ENCODE assay signal across 1 cellular context in the genomic region with DNA sequence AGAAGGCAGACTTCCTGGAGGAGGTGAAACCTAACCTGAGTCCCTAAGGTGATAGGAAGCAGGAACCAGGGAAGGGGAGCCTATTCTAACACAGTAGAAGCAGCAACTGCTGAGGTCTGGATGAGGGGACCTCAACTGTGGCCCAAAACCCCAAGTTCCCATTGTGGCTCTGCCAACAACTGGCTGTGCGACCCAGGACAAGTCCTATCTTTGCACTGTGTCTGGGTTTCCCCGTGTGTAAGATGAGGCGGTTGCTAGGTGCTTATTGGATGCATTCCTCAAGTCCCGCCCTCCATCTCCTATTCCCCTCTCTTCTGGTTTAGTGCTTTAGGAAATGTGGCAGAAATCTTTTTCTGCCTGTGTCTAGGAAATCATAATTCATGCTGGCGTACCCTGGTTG.
TF ChIP-seq lines count a peak whose summit lies in the region.

No MANE protein-coding gene starts in this region.

TF ChIP-seq in HepG2, 621 proteins besides CTCF, POLR2A, EP300 and RAD21 (continued from another document):
- TF ChIP-seq, protein P1, sequence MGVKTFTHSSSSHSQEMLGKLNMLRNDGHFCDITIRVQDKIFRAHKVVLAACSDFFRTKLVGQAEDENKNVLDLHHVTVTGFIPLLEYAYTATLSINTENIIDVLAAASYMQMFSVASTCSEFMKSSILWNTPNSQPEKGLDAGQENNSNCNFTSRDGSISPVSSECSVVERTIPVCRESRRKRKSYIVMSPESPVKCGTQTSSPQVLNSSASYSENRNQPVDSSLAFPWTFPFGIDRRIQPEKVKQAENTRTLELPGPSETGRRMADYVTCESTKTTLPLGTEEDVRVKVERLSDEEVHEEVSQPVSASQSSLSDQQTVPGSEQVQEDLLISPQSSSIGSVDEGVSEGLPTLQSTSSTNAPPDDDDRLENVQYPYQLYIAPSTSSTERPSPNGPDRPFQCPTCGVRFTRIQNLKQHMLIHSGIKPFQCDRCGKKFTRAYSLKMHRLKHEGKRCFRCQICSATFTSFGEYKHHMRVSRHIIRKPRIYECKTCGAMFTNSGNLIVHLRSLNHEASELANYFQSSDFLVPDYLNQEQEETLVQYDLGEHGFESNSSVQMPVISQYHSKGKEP (CRISPR knock-in tag; IDR thresholded peaks at IDR 0.05), result no peak
- TF ChIP-seq, protein P2, sequence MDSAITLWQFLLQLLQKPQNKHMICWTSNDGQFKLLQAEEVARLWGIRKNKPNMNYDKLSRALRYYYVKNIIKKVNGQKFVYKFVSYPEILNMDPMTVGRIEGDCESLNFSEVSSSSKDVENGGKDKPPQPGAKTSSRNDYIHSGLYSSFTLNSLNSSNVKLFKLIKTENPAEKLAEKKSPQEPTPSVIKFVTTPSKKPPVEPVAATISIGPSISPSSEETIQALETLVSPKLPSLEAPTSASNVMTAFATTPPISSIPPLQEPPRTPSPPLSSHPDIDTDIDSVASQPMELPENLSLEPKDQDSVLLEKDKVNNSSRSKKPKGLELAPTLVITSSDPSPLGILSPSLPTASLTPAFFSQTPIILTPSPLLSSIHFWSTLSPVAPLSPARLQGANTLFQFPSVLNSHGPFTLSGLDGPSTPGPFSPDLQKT (CRISPR knock-in tag; IDR thresholded peaks at IDR 0.05; ENCODE audit: borderline replicate concordance), result no peak
- TF ChIP-seq ZFP62 (CRISPR knock-in tag; IDR thresholded peaks at IDR 0.05) (no peak), ZNF549 (CRISPR knock-in tag; IDR thresholded peaks at IDR 0.05) (no peak), HOXA7 (CRISPR knock-in tag; IDR thresholded peaks at IDR 0.05) (0 out of 2 replicates have a peak, but pooled peaks have one; percentile 29), ZNF724P (CRISPR knock-in tag; IDR thresholded peaks at IDR 0.05; ENCODE audit: borderline replicate concordance) (no peak), SP2 (CRISPR knock-in tag; IDR thresholded peaks at IDR 0.05) (no peak), MLLT10 (CRISPR knock-in tag; IDR thresholded peaks at IDR 0.05) (no peak), CENPT (CRISPR knock-in tag; IDR thresholded peaks at IDR 0.05; ENCODE audit: low read depth) (0 out of 2 replicates have a peak, but pooled peaks have one; percentile 55), ZNF17 (CRISPR knock-in tag; IDR thresholded peaks at IDR 0.05) (no peak), EZH2 (conservative IDR thresholded peaks at IDR 0.05; ENCODE audit: low read depth, low read length) (no peak), ZNF335 (CRISPR knock-in tag; IDR thresholded peaks at IDR 0.05) (no peak), RBM22 (optimal IDR thresholded peaks at IDR 0.05; ENCODE audit: low read length) (peak; percentile 93), PAF1 (CRISPR knock-in tag; IDR thresholded peaks at IDR 0.05) (peak; percentile 38; the same call in 1 of the 2 replicates), MIER3 (CRISPR knock-in tag; IDR thresholded peaks at IDR 0.05; ENCODE audit: borderline replicate concordance) (no peak), RBFOX2 (IDR thresholded peaks at IDR 0.05; ENCODE audit: low read depth, low read length) (peak; percentile 32; the same call in 1 of the 2 replicates), ZNF773 (CRISPR knock-in tag; IDR thresholded peaks at IDR 0.05; ENCODE audit: borderline replicate concordance) (no peak), CCAR2 (optimal IDR thresholded peaks at IDR 0.05; ENCODE audit: low read depth, low read length) (no peak), CBX2 (IDR thresholded peaks at IDR 0.05; ENCODE audit: low read depth, low read length) (no peak), CBX2 (CRISPR knock-in tag; IDR thresholded peaks at IDR 0.05; ENCODE audit: low read depth) (no peak)
- TF ChIP-seq, protein P3, sequence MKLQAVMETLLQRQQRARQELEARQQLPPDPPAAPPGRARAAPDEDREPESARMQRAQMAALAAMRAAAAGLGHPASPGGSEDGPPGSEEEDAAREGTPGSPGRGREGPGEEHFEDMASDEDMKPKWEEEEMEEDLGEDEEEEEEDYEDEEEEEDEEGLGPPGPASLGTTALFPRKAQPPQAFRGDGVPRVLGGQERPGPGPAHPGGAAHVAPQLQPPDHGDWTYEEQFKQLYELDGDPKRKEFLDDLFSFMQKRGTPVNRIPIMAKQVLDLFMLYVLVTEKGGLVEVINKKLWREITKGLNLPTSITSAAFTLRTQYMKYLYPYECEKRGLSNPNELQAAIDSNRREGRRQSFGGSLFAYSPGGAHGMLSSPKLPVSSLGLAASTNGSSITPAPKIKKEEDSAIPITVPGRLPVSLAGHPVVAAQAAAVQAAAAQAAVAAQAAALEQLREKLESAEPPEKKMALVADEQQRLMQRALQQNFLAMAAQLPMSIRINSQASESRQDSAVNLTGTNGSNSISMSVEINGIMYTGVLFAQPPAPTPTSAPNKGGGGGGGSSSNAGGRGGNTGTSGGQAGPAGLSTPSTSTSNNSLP (IDR thresholded peaks at IDR 0.05; ENCODE audit: low read depth, low read length), result no peak
- TF ChIP-seq, protein P4, sequence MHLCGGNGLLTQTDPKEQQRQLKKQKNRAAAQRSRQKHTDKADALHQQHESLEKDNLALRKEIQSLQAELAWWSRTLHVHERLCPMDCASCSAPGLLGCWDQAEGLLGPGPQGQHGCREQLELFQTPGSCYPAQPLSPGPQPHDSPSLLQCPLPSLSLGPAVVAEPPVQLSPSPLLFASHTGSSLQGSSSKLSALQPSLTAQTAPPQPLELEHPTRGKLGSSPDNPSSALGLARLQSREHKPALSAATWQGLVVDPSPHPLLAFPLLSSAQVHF (CRISPR knock-in tag; IDR thresholded peaks at IDR 0.05), result no peak
- TF ChIP-seq, protein P5, sequence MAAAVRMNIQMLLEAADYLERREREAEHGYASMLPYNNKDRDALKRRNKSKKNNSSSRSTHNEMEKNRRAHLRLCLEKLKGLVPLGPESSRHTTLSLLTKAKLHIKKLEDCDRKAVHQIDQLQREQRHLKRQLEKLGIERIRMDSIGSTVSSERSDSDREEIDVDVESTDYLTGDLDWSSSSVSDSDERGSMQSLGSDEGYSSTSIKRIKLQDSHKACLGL (CRISPR knock-in tag; IDR thresholded peaks at IDR 0.05), result 0 out of 2 replicates have a peak, but pooled peaks have one; percentile 27
- TF ChIP-seq, protein P6, sequence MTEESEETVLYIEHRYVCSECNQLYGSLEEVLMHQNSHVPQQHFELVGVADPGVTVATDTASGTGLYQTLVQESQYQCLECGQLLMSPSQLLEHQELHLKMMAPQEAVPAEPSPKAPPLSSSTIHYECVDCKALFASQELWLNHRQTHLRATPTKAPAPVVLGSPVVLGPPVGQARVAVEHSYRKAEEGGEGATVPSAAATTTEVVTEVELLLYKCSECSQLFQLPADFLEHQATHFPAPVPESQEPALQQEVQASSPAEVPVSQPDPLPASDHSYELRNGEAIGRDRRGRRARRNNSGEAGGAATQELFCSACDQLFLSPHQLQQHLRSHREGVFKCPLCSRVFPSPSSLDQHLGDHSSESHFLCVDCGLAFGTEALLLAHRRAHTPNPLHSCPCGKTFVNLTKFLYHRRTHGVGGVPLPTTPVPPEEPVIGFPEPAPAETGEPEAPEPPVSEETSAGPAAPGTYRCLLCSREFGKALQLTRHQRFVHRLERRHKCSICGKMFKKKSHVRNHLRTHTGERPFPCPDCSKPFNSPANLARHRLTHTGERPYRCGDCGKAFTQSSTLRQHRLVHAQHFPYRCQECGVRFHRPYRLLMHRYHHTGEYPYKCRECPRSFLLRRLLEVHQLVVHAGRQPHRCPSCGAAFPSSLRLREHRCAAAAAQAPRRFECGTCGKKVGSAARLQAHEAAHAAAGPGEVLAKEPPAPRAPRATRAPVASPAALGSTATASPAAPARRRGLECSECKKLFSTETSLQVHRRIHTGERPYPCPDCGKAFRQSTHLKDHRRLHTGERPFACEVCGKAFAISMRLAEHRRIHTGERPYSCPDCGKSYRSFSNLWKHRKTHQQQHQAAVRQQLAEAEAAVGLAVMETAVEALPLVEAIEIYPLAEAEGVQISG (CRISPR knock-in tag; IDR thresholded peaks at IDR 0.05), result no peak
